In genomic region chr3:163018664-163019063, GRCh38 we compare ENCODE assay signal across 25 cellular contexts.
"Had no signal": no experiment of that assay in that cellular context is flagged by ENCODE, and none has a peak within 500 bp of the region (broad histone marks: within the 10 kb centered on the region; RNA-seq: fewer than 3 reads in every experiment).

No MANE protein-coding gene starts in this region.

- H3K9me3 ChIP-seq: neutrophil, ovary, prostate gland, suprapubic skin, thoracic aorta, tibial artery, upper lobe of right lung had no signal

- FAIRE-seq: keratinocyte, urothelium cell line had no signal

- ATAC-seq: left colon; left lung; naive thymus-derived CD8-positive, alpha-beta T cell; right cardiac atrium; sciatic nerve; upper lobe of right lung had no signal

- H3K27ac ChIP-seq: left lung, neutrophil, ovary, prostate gland, skin epidermis, suprapubic skin, thoracic aorta, tibial artery, upper lobe of right lung had no signal

- H3K36me3 ChIP-seq: left lung, neutrophil, ovary, prostate gland, suprapubic skin, thoracic aorta, tibial artery, upper lobe of right lung had no signal

- DNase-seq: hippocampal formation; left colon; naive thymus-derived CD8-positive, alpha-beta T cell; ovary; retina; stimulated activated CD4-positive, alpha-beta T cell treated with anti-CD3 and anti-CD28 coated beads, Interleukin-4, amount 100 ng/mL, for 24 hours; stimulated activated naive CD4-positive, alpha-beta T cell; tibial artery; trophoblast cell; upper lobe of right lung had no signal

- H3K27ac Mint-ChIP-seq: memory B cell; naive thymus-derived CD8-positive, alpha-beta T cell; nephron; stimulated activated effector memory CD8-positive, alpha-beta T cell treated with anti-CD3 and anti-CD28 coated beads, Interleukin-12 subunit alpha, Interleukin-12 subunit beta, amount 100 ng/mL, for 72 hours; stimulated activated naive CD8-positive, alpha-beta T cell treated with anti-CD3 and anti-CD28 coated beads, Interleukin-15, Interleukin-2, amounts not matched to agents 100 ng/mL and 50 ng/mL, for 24 hours had no signal

- H3K4me3 Mint-ChIP-seq: memory B cell; naive thymus-derived CD8-positive, alpha-beta T cell; nephron; neural crest cell; stimulated activated effector memory CD8-positive, alpha-beta T cell treated with anti-CD3 and anti-CD28 coated beads, Interleukin-12 subunit alpha, Interleukin-12 subunit beta, amount 100 ng/mL, for 72 hours; stimulated activated naive CD8-positive, alpha-beta T cell treated with anti-CD3 and anti-CD28 coated beads, Interleukin-15, Interleukin-2, amounts not matched to agents 100 ng/mL and 50 ng/mL, for 24 hours had no signal

- H3K4me1 ChIP-seq: left lung, prostate gland, suprapubic skin, tibial artery, upper lobe of right lung had no signal

- H3K4me3 ChIP-seq: left lung, ovary, prostate gland, skin epidermis, suprapubic skin, thoracic aorta, tibial artery, upper lobe of right lung had no signal

- H3K4me1 Mint-ChIP-seq: memory B cell; naive thymus-derived CD8-positive, alpha-beta T cell; nephron; neural crest cell; stimulated activated effector memory CD8-positive, alpha-beta T cell treated with anti-CD3 and anti-CD28 coated beads, Interleukin-12 subunit alpha, Interleukin-12 subunit beta, amount 100 ng/mL, for 72 hours had no signal

- H3K27me3 Mint-ChIP-seq: memory B cell; naive thymus-derived CD8-positive, alpha-beta T cell; stimulated activated naive CD8-positive, alpha-beta T cell treated with anti-CD3 and anti-CD28 coated beads, Interleukin-15, Interleukin-2, amounts not matched to agents 100 ng/mL and 50 ng/mL, for 24 hours had no signal

- H3K27me3 ChIP-seq: left lung, neutrophil, ovary, suprapubic skin, tibial artery, upper lobe of right lung had no signal

- H3K36me3 Mint-ChIP-seq: memory B cell; naive thymus-derived CD8-positive, alpha-beta T cell; stimulated activated effector memory CD8-positive, alpha-beta T cell treated with anti-CD3 and anti-CD28 coated beads, Interleukin-12 subunit alpha, Interleukin-12 subunit beta, amount 100 ng/mL, for 72 hours had no signal
